ENCODE assay signal across 13 cellular contexts in the genomic region with DNA sequence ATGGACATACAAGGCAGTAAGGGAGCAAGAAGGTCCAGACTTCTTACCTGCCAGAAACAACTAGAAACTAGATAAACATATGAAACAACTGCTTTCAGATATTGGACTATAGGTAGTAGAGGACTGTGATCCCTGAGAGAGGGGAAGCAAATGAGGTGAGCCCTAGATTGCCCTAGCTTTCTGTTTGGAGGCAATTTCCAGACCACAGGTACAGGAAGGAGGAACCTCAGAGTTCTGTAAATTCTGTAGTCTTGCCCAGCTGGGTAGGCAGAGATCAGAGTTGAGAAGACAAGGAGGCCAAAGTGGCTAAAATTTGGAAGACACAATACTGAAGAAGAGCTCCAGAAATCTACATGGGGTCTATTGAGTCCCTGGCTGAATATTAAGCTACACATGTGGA. TPM values are rescaled to one million over a fixed set of nuclear protein-coding genes. Genes with fewer than 3 reads are reported as not detected.
DNase-seq lines count a peak whose midpoint lies in the region; ATAC-seq, FAIRE-seq and TF ChIP-seq lines count a peak whose summit lies in the region.
"Had no signal": no experiment of that assay in that cellular context is flagged by ENCODE, and none has a peak within 500 bp of the region (broad histone marks: within the 10 kb centered on the region; RNA-seq: fewer than 3 reads in every experiment).

No MANE protein-coding gene starts in this region.

- H3K27ac Mint-ChIP-seq in activated naive CD4-positive, alpha-beta T cell treated with anti-CD3 and anti-CD28 coated beads, Interleukin-2, amount 10 ng/mL, durations not matched to agents 7 days and 5 days: peak overlapping the region; percentile 52
- peak overlapping the region; percentile 90 for H3K27ac Mint-ChIP-seq in stimulated activated effector memory CD8-positive, alpha-beta T cell treated with anti-CD3 and anti-CD28 coated beads, Interleukin-12 subunit alpha, Interleukin-12 subunit beta, amount 100 ng/mL, for 72 hours

- in situ Hi-C loops in Panc1 (cut with HindIII; ENCODE audit: low pct_unique_long_range_greater_than_20kb, low sequenced_read_pairs): no loop called here

- no peak for TF ChIP-seq CTCF in Panc1 (IDR thresholded peaks at IDR 0.05)
- no peak for TF ChIP-seq CTCF in kidney (IDR thresholded peaks at IDR 0.05; ENCODE audit: borderline replicate concordance, extremely low read depth, insufficient read depth)

- H3K27me3 ChIP-seq in Panc1 (ENCODE audit: control insufficient read depth, insufficient read depth, low read length): no peaks in the 10 kb centered on the region
- H3K27me3 ChIP-seq: gastroesophageal sphincter had no signal

- ATAC-seq in HG02798 (IDR thresholded peaks at IDR 0.05; ENCODE audit: poor library complexity, unreplicated experiment): peak; percentile 45
- ATAC-seq in Panc1: no peak
- ATAC-seq in stimulated activated effector memory CD8-positive, alpha-beta T cell treated with anti-CD3 and anti-CD28 coated beads, Interleukin-12 subunit alpha, Interleukin-12 subunit beta, amount 100 ng/mL, for 72 hours: peak; percentile 3
- no peak for ATAC-seq in GM21447 (IDR thresholded peaks at IDR 0.05; ENCODE audit: unreplicated experiment)
- ATAC-seq: gastroesophageal sphincter had no signal

- H3K36me3 Mint-ChIP-seq in activated naive CD4-positive, alpha-beta T cell treated with anti-CD3 and anti-CD28 coated beads, Interleukin-2, amount 10 ng/mL, durations not matched to agents 7 days and 5 days: peaks cover 58% of the 10 kb centered on the region
- H3K36me3 Mint-ChIP-seq in stimulated activated effector memory CD8-positive, alpha-beta T cell treated with anti-CD3 and anti-CD28 coated beads, Interleukin-12 subunit alpha, Interleukin-12 subunit beta, amount 100 ng/mL, for 72 hours: peaks cover 88% of the 10 kb centered on the region

- H3K36me3 ChIP-seq in Panc1 (ENCODE audit: control insufficient read depth, insufficient read depth, low read length) (no peaks in the 10 kb centered on the region; the same call in 1 of the 2 replicates), kidney (ENCODE audit: control insufficient read depth in 1 of 2, insufficient read depth in 2 of 2, low read length in 2 of 2) (no peaks in the 10 kb centered on the region)
- H3K36me3 ChIP-seq: gastroesophageal sphincter, left ventricle myocardium inferior had no signal

- CTCF ChIA-PET in activated naive CD4-positive, alpha-beta T cell treated with anti-CD3 and anti-CD28 coated beads, Interleukin-2, amount 10 ng/mL, durations not matched to agents 7 days and 5 days (lab: Charles Lee): interaction anchor here (1.4 to 1.9 kb wide), 3 partner anchors 12 to 194 kb away, joined by 6 read pairs; no protein-coding TSS in a partner anchor
- CTCF ChIA-PET in Panc1 (lab: Charles Lee): no interaction called here

- H3K27ac ChIP-seq in Panc1 (ENCODE audit: low read length) (peak overlapping the region; percentile 24), kidney (ENCODE audit: low read depth in 2 of 2, low read length in 2 of 2) (no peak overlapping the region)
- H3K27ac ChIP-seq: gastroesophageal sphincter, left ventricle myocardium inferior had no signal

- BruUV-seq in Panc1 (replicated peaks; lab: Mats Ljungman, UMichigan): no TSS peak

- H3K9ac ChIP-seq in kidney (ENCODE audit: low read length in 2 of 2): no peak overlapping the region

- H3K4me1 ChIP-seq in Panc1 (ENCODE audit: control insufficient read depth, insufficient read depth, low read length) (peaks cover 35% of the 10 kb centered on the region), kidney (ENCODE audit: control insufficient read depth in 1 of 2, insufficient read depth in 1 of 2, low read depth in 1 of 2, low read length in 2 of 2) (peaks cover 0 to 4% of the 10 kb centered on the region in 2 donors)

- H3K9me3 Mint-ChIP-seq in activated naive CD4-positive, alpha-beta T cell treated with anti-CD3 and anti-CD28 coated beads, Interleukin-2, amount 10 ng/mL, durations not matched to agents 7 days and 5 days: peaks cover 25% of the 10 kb centered on the region
- H3K9me3 Mint-ChIP-seq in stimulated activated effector memory CD8-positive, alpha-beta T cell treated with anti-CD3 and anti-CD28 coated beads, Interleukin-12 subunit alpha, Interleukin-12 subunit beta, amount 100 ng/mL, for 72 hours: peaks cover 4% of the 10 kb centered on the region

- POLR2A ChIA-PET in Panc1 (lab: Charles Lee): no interaction called here

- no peak for FAIRE-seq in kidney (lab: Jason Lieb, UNC)
- FAIRE-seq: colon had no signal

- no peak overlapping the region for H3K4me3 Mint-ChIP-seq in activated naive CD4-positive, alpha-beta T cell treated with anti-CD3 and anti-CD28 coated beads, Interleukin-2, amount 10 ng/mL, durations not matched to agents 7 days and 5 days
- peak overlapping the region; percentile 52 for H3K4me3 Mint-ChIP-seq in stimulated activated effector memory CD8-positive, alpha-beta T cell treated with anti-CD3 and anti-CD28 coated beads, Interleukin-12 subunit alpha, Interleukin-12 subunit beta, amount 100 ng/mL, for 72 hours

- peaks cover 79% of the 10 kb centered on the region for H3K4me1 Mint-ChIP-seq in activated naive CD4-positive, alpha-beta T cell treated with anti-CD3 and anti-CD28 coated beads, Interleukin-2, amount 10 ng/mL, durations not matched to agents 7 days and 5 days
- peaks cover 94% of the 10 kb centered on the region for H3K4me1 Mint-ChIP-seq in stimulated activated effector memory CD8-positive, alpha-beta T cell treated with anti-CD3 and anti-CD28 coated beads, Interleukin-12 subunit alpha, Interleukin-12 subunit beta, amount 100 ng/mL, for 72 hours

- intact Hi-C loops in Panc1 (cut with micrococcal nuclease; ENCODE audit: unreplicated experiment) (loop anchor here (10.0 kb wide), 1 partner anchor 71 kb away; no protein-coding TSS in a partner anchor), kidney (cut with DNase I) (no loop called here)

- no peaks in the 10 kb centered on the region for H3K27me3 Mint-ChIP-seq in activated naive CD4-positive, alpha-beta T cell treated with anti-CD3 and anti-CD28 coated beads, Interleukin-2, amount 10 ng/mL, durations not matched to agents 7 days and 5 days

- no peak overlapping the region for H3K4me3 ChIP-seq in Panc1 (ENCODE audit: low read depth in 2 of 2, low read length in 2 of 2)
- no peak overlapping the region for H3K4me3 ChIP-seq in kidney (ENCODE audit: low read length in 2 of 2)
- H3K4me3 ChIP-seq: gastroesophageal sphincter, left ventricle myocardium inferior had no signal

- peaks cover 34% of the 10 kb centered on the region for H3K9me3 ChIP-seq in Panc1 (ENCODE audit: control insufficient read depth, insufficient read depth, low read depth, low read length)
- peaks cover 0 to 4% of the 10 kb centered on the region in 2 donors for H3K9me3 ChIP-seq in kidney (ENCODE audit: control insufficient read depth in 1 of 2, low read length in 2 of 2)

- peak; percentile 20 for DNase-seq in activated naive CD4-positive, alpha-beta T cell treated with anti-CD3 and anti-CD28 coated beads, Interleukin-2, amount 10 ng/mL, durations not matched to agents 7 days and 5 days
- no peak for DNase-seq in activated naive CD4-positive, alpha-beta T cell treated with anti-CD3 and anti-CD28 coated beads, Interleukin-2, amount 50 U/mL, for 16 hours
- no peak for DNase-seq in Panc1 (ENCODE audit: low read depth, low spot score)
- no peak for DNase-seq in stimulated activated effector memory CD8-positive, alpha-beta T cell treated with anti-CD3 and anti-CD28 coated beads, Interleukin-12 subunit alpha, Interleukin-12 subunit beta, amount 100 ng/mL, for 72 hours (ENCODE audit: low spot score in 2 of 2)
- no peak for DNase-seq in kidney
- DNase-seq in retina: no peak
- DNase-seq: activated effector memory CD4-positive, alpha-beta T cell treated with Interleukin-2 at 50 U/mL for 16 hours; left ventricle myocardium inferior; NCI-H2029 had no signal

RNA-seq across cellular contexts. Expression of gene CDK6, which starts 21.0 kb away (rescaled TPM):
- total RNA-seq in Panc1 (2021; ENCODE audit: unreplicated experiment) (57.4 TPM), kidney (20.8 TPM)
- polyA plus RNA-seq in Panc1 (2012; ENCODE audit: insufficient read length): 8.6 TPM
- polyA plus RNA-seq in kidney (ENCODE audit: insufficient read depth, low read depth, low replicate concordance): 3.6 TPM

Comparison
In these comparisons a context has a peak if more than half of its experiments do, and no peak if none do; other contexts are left out.
1. ATAC-seq: peak in HG02798 (single experiment) and stimulated activated effector memory CD8-positive, alpha-beta T cell treated with anti-CD3 and anti-CD28 coated beads, Interleukin-12 subunit alpha, Interleukin-12 subunit beta, amount 100 ng/mL, for 72 hours (single experiment); none in Panc1 (single experiment) and GM21447 (single experiment).